ENCODE assay signal across 8 cellular contexts in the genomic region with DNA sequence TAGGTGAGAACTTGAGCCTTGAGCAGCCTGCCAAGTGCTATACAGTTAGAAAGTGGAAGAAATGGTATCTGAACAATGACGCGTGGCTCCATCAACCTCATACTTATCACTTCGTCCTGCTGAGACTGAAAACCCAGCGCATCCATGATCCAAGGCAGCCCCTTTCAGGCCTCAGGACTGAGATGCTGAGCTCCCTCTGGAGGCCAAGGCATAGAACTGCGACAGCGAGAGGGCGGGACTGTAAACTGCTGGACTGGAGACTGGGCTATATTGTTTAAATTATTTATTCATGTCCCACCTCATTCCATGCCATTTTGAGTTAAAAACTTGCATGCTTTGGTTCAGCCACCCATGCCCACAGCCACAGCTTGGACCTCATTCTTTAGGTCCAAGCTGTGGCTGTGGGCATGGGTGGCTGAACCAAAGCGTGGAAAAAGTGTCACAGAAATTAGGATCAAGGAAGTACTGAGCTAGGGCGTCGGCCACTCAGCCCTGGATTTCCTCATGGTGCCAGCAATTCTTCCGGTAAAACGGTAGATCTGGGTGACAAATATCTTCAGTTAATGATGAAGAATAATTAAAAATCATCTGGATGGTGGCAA.
DNase-seq lines count a peak whose midpoint lies in the region; ATAC-seq and TF ChIP-seq lines count a peak whose summit lies in the region.

No MANE protein-coding gene starts in this region.

- no peak overlapping the region for H3K27ac Mint-ChIP-seq in activated T-helper 2 cell treated with anti-CD3 and anti-CD28 coated beads, Interferon-gamma antibody, Interleukin-2, Interleukin-4, amounts not matched to agents 10 μg/mL and 5 μg/mL and 100 μg/mL, durations not matched to agents 14 hours and 24 hours and 36 hours

- H4K20me1 ChIP-seq in hepatocyte (ENCODE audit: insufficient read depth, poor library complexity, severe bottlenecking): no peaks in the 10 kb centered on the region

- H2AFZ ChIP-seq in hepatocyte: no peak overlapping the region

- H3K27ac ChIP-seq in hepatocyte: no peak overlapping the region
- no peak overlapping the region for H3K27ac ChIP-seq in substantia nigra (ENCODE audit: low read depth, low read length, poor library complexity, severe bottlenecking)

- peak; percentile 65 for TF ChIP-seq CTCF in hepatocyte (IDR thresholded peaks at IDR 0.05; ENCODE audit: poor library complexity)

- no peaks in the 10 kb centered on the region for H3K4me1 ChIP-seq in hepatocyte (ENCODE audit: insufficient read depth)

- H3K4me3 ChIP-seq in Jurkat, Clone E6-1 (ENCODE audit: low read length): no peak overlapping the region
- no peak overlapping the region for H3K4me3 ChIP-seq in hepatocyte

- ATAC-seq in HG02588 (IDR thresholded peaks at IDR 0.05; ENCODE audit: unreplicated experiment) (no peak), HG03442 (IDR thresholded peaks at IDR 0.05; ENCODE audit: unreplicated experiment) (no peak)

- no peaks in the 10 kb centered on the region for H3K36me3 Mint-ChIP-seq in activated T-helper 2 cell treated with anti-CD3 and anti-CD28 coated beads, Interferon-gamma antibody, Interleukin-2, Interleukin-4, amounts not matched to agents 10 μg/mL and 5 μg/mL and 100 μg/mL, durations not matched to agents 14 hours and 24 hours and 36 hours (ENCODE audit: low read depth)

- no peaks in the 10 kb centered on the region for H3K9me2 ChIP-seq in hepatocyte (replicated peaks; ENCODE audit: insufficient read depth)

- H3K9me3 Mint-ChIP-seq in activated T-helper 2 cell treated with anti-CD3 and anti-CD28 coated beads, Interferon-gamma antibody, Interleukin-2, Interleukin-4, amounts not matched to agents 10 μg/mL and 5 μg/mL and 100 μg/mL, durations not matched to agents 14 hours and 24 hours and 36 hours: no peaks in the 10 kb centered on the region

- no peaks in the 10 kb centered on the region for H3K27me3 Mint-ChIP-seq in activated T-helper 2 cell treated with anti-CD3 and anti-CD28 coated beads, Interferon-gamma antibody, Interleukin-2, Interleukin-4, amounts not matched to agents 10 μg/mL and 5 μg/mL and 100 μg/mL, durations not matched to agents 14 hours and 24 hours and 36 hours (ENCODE audit: low read depth)

- H3K27me3 ChIP-seq in hepatocyte: no peaks in the 10 kb centered on the region

- no peaks in the 10 kb centered on the region for H3K9me3 ChIP-seq in hepatocyte (ENCODE audit: low read depth)

- no peaks in the 10 kb centered on the region for H3K79me2 ChIP-seq in hepatocyte

- DNase-seq in SIG-M5 treated with dmso at 0.1 percent for 504 hours (lab: John Stamatoyannopoulos, UW; ENCODE audit: unreplicated experiment) (peak; percentile 3), SIG-M5 (lab: John Stamatoyannopoulos, UW) (no peak), hepatocyte (ENCODE audit: low spot score) (peak; percentile 80), substantia nigra (lab: John Stamatoyannopoulos, UW) (peak in 27 of 49 donors; percentile 5 to 46 (median 18))
- DNase-seq in Jurkat, Clone E6-1 (ENCODE audit: low read depth, low spot score): peak; percentile 27
- peak; percentile 9 for DNase-seq in activated T-helper 2 cell treated with anti-CD3 and anti-CD28 coated beads, Interferon-gamma antibody, Interleukin-2, Interleukin-4, amounts not matched to agents 10 μg/mL and 5 μg/mL and 100 μg/mL, durations not matched to agents 14 hours and 24 hours and 36 hours (ENCODE audit: low spot score)

- no peaks in the 10 kb centered on the region for H3K4me1 Mint-ChIP-seq in activated T-helper 2 cell treated with anti-CD3 and anti-CD28 coated beads, Interferon-gamma antibody, Interleukin-2, Interleukin-4, amounts not matched to agents 10 μg/mL and 5 μg/mL and 100 μg/mL, durations not matched to agents 14 hours and 24 hours and 36 hours (ENCODE audit: low read depth)

- intact Hi-C loops in activated T-helper 2 cell treated with anti-CD3 and anti-CD28 coated beads, Interferon-gamma antibody, Interleukin-2, Interleukin-4, amounts not matched to agents 10 μg/mL and 5 μg/mL and 100 μg/mL, durations not matched to agents 14 hours and 24 hours and 36 hours (cut with micrococcal nuclease): loop anchor here (1.0 kb wide), 1 partner anchor 340 kb away; no protein-coding TSS in a partner anchor

- 41% methylated on average over 12 of the region's 12 CpGs for WGBS in hepatocyte (ENCODE audit: low lambda C conversion rate, missing lambda C conversion rate)

- no peak overlapping the region for H3K4me2 ChIP-seq in hepatocyte

- H3K4me3 Mint-ChIP-seq in activated T-helper 2 cell treated with anti-CD3 and anti-CD28 coated beads, Interferon-gamma antibody, Interleukin-2, Interleukin-4, amounts not matched to agents 10 μg/mL and 5 μg/mL and 100 μg/mL, durations not matched to agents 14 hours and 24 hours and 36 hours (ENCODE audit: low read depth): no peak overlapping the region

- no peaks in the 10 kb centered on the region for H3K36me3 ChIP-seq in hepatocyte (replicated peaks; ENCODE audit: insufficient read depth, low read depth)
